ENCODE assay signal across 29 cellular contexts in genomic region chr9:116160676-116161571, GRCh38. TPM values are rescaled to one million over a fixed set of nuclear protein-coding genes. Genes with fewer than 3 reads are reported as not detected.
"Had no signal": no experiment of that assay in that cellular context is flagged by ENCODE, and none has a peak within 500 bp of the region (broad histone marks: within the 10 kb centered on the region; RNA-seq: fewer than 3 reads in every experiment).

No MANE protein-coding gene starts in this region.

- DNase-seq: activated CD4-positive, alpha-beta T cell treated with anti-CD3 and anti-CD28 coated beads for 36 hours; activated CD4-positive, alpha-beta T cell treated with anti-CD3 and anti-CD28 coated beads, Interleukin-2, amount 50 U/mL, for 48 hours; activated CD8-positive, alpha-beta memory T cell treated with anti-CD3 and anti-CD28 coated beads, Interleukin-2, amount 50 U/mL, for 48 hours; activated naive CD4-positive, alpha-beta T cell treated with Interleukin-2 at 50 U/mL for 16 hours; activated naive CD8-positive, alpha-beta T cell treated with anti-CD3 and anti-CD28 coated beads, Interleukin-2, amount 10 ng/mL, durations not matched to agents 7 days and 5 days; activated T-cell treated with anti-CD3 and anti-CD28 coated beads, Interleukin-2, amount 50 U/mL, for 48 hours; cortex of kidney; glutamatergic neuron; immature natural killer cell; kidney glomerular epithelial cell; left ventricle myocardium inferior; naive thymus-derived CD8-positive, alpha-beta T cell; stimulated activated CD4-positive, alpha-beta T cell treated with anti-CD3 and anti-CD28 coated beads, Interleukin-12 subunit alpha, Interleukin-12 subunit beta, amount 100 ng/mL, for 4 hours; stimulated activated CD4-positive, alpha-beta T cell treated with anti-CD3 and anti-CD28 coated beads, Interleukin-4, amount 100 ng/mL, for 4 hours; stimulated activated naive CD8-positive, alpha-beta T cell treated with anti-CD3 and anti-CD28 coated beads, Interleukin-15, Interleukin-2, amounts not matched to agents 100 U/mL and 50 U/mL, for 24 hours; T-helper 9 cell; upper lobe of left lung had no signal

- H3K9me3 Mint-ChIP-seq: activated naive CD8-positive, alpha-beta T cell treated with anti-CD3 and anti-CD28 coated beads, Interleukin-2, amount 10 ng/mL, durations not matched to agents 7 days and 5 days; central memory CD8-positive, alpha-beta T cell; neural progenitor cell; WTC11 had no signal

- H3K4me1 Mint-ChIP-seq: activated CD4-positive, alpha-beta T cell treated with anti-CD3 and anti-CD28 coated beads for 36 hours; activated naive CD8-positive, alpha-beta T cell treated with anti-CD3 and anti-CD28 coated beads, Interleukin-2, amount 10 ng/mL, durations not matched to agents 7 days and 5 days; central memory CD8-positive, alpha-beta T cell; immature natural killer cell had no signal

- H3K36me3 Mint-ChIP-seq: activated naive CD8-positive, alpha-beta T cell treated with anti-CD3 and anti-CD28 coated beads, Interleukin-2, amount 10 ng/mL, durations not matched to agents 7 days and 5 days; brain; immature natural killer cell; mesothelial cell of epicardium; WTC11 had no signal

- H3K4me3 Mint-ChIP-seq: activated CD4-positive, alpha-beta T cell treated with anti-CD3 and anti-CD28 coated beads for 36 hours; activated naive CD8-positive, alpha-beta T cell treated with anti-CD3 and anti-CD28 coated beads, Interleukin-2, amount 10 ng/mL, durations not matched to agents 7 days and 5 days; brain; central memory CD8-positive, alpha-beta T cell; immature natural killer cell; mesothelial cell of epicardium; naive thymus-derived CD8-positive, alpha-beta T cell; neural progenitor cell; WTC11 had no signal

- H3K9ac ChIP-seq: neural progenitor cell had no signal

- H3K36me3 ChIP-seq: left ventricle myocardium inferior, neural progenitor cell, prostate gland, right atrium auricular region, upper lobe of left lung had no signal

- H3K27ac ChIP-seq: epithelial cell of prostate, left ventricle myocardium inferior, neural progenitor cell, prostate gland, right atrium auricular region, upper lobe of left lung had no signal

- ATAC-seq: activated CD4-positive, alpha-beta T cell treated with anti-CD3 and anti-CD28 coated beads for 36 hours; naive thymus-derived CD8-positive, alpha-beta T cell; stimulated activated naive CD8-positive, alpha-beta T cell treated with anti-CD3 and anti-CD28 coated beads, Interleukin-15, Interleukin-2, amounts not matched to agents 100 U/mL and 50 U/mL, for 24 hours had no signal

- H3K9me3 ChIP-seq: left ventricle myocardium inferior, prostate gland, right atrium auricular region, upper lobe of left lung had no signal

- FAIRE-seq: frontal cortex had no signal

- H3K4me2 ChIP-seq: hepatocyte, neural progenitor cell had no signal

- H3K4me3 ChIP-seq: hepatocyte, left ventricle myocardium inferior, neural progenitor cell, prostate gland, right atrium auricular region, upper lobe of left lung had no signal

- H3K4me1 ChIP-seq: prostate gland had no signal

- H3K27ac Mint-ChIP-seq: activated CD4-positive, alpha-beta T cell treated with anti-CD3 and anti-CD28 coated beads for 36 hours; activated naive CD8-positive, alpha-beta T cell treated with anti-CD3 and anti-CD28 coated beads, Interleukin-2, amount 10 ng/mL, durations not matched to agents 7 days and 5 days; immature natural killer cell; mesothelial cell of epicardium; naive thymus-derived CD8-positive, alpha-beta T cell; neural progenitor cell; WTC11 had no signal

RNA-seq across cellular contexts. Expression of gene PAPPA, which starts 7.3 kb away (rescaled TPM):
- total RNA-seq: activated CD4-positive, alpha-beta T cell treated with anti-CD3 and anti-CD28 coated beads for 36 hours; activated CD8-positive, alpha-beta memory T cell treated with anti-CD3 and anti-CD28 coated beads for 36 hours; activated naive CD8-positive, alpha-beta T cell treated with anti-CD3 and anti-CD28 coated beads, Interleukin-2, amount 10 ng/mL, durations not matched to agents 7 days and 5 days; naive thymus-derived CD8-positive, alpha-beta T cell; T-helper 1 cell treated with Interleukin-12 subunit alpha and Interleukin-12 subunit beta and Interleukin-4 antibody, amounts not matched to agents 30 ng/mL and 1 ng/mL, for 36 hours had no signal
- polyA plus RNA-seq: immature natural killer cell had no signal
